27 cellular contexts compared by ENCODE assay signal in genomic region chr11:37841016-37841415, GRCh38.
"Had no signal": no experiment of that assay in that cellular context is flagged by ENCODE, and none has a peak within 500 bp of the region (broad histone marks: within the 10 kb centered on the region; RNA-seq: fewer than 3 reads in every experiment).

No MANE protein-coding gene starts in this region.

- ATAC-seq: esophagus mucosa; foreskin keratinocyte; gastroesophageal sphincter; heart left ventricle; left cardiac atrium; left lung; naive thymus-derived CD8-positive, alpha-beta T cell; sciatic nerve had no signal

- H3K4me3 ChIP-seq: colonic mucosa, gastroesophageal sphincter, heart left ventricle, hepatocyte, left lung, prostate gland, right atrium auricular region, smooth muscle cell, stomach, thyroid gland had no signal

- DNase-seq: colonic mucosa; effector CD8-positive, alpha-beta T cell; endodermal cell; foreskin keratinocyte; heart left ventricle; kidney; left cardiac atrium; left lung; mesenchymal stem cell; midbrain; naive thymus-derived CD8-positive, alpha-beta T cell; nephron progenitor cell; nucleus accumbens; stimulated activated CD4-positive, alpha-beta T cell treated with anti-CD3 and anti-CD28 coated beads, Interleukin-12 subunit alpha, Interleukin-12 subunit beta, amount 100 ng/mL, for 4 hours; stimulated activated CD4-positive, alpha-beta T cell treated with anti-CD3 and anti-CD28 coated beads, Interleukin-1b, Interleukin-23, amount 100 ng/mL, for 48 hours; stimulated activated CD4-positive, alpha-beta T cell treated with anti-CD3 and anti-CD28 coated beads, Interleukin-4, amount 100 ng/mL, for 1 hour; stimulated activated CD8-positive, alpha-beta memory T cell treated with anti-CD3 and anti-CD28 coated beads, Interleukin-4, amount 100 ng/mL, for 48 hours; stimulated activated naive CD4-positive, alpha-beta T cell treated with Interleukin-2 at 50 U/mL for 16 hours; stomach; thyroid gland had no signal
